22 cellular contexts compared by ENCODE assay signal in genomic region chr17:17888371-17888770, GRCh38. TPM values are rescaled to one million over a fixed set of nuclear protein-coding genes. Genes with fewer than 3 reads are reported as not detected.
DNase-seq lines count a peak whose midpoint lies in the region; ATAC-seq, FAIRE-seq and TF ChIP-seq lines count a peak whose summit lies in the region.
"Had no signal": no experiment of that assay in that cellular context is flagged by ENCODE, and none has a peak within 500 bp of the region (broad histone marks: within the 10 kb centered on the region; RNA-seq: fewer than 3 reads in every experiment).

No MANE protein-coding gene starts in this region.

- H3K36me3 Mint-ChIP-seq in activated CD8-positive, alpha-beta T cell treated with anti-CD3 and anti-CD28 coated beads, Interleukin-2, amount 10 ng/mL, durations not matched to agents 7 days and 5 days (ENCODE audit: low read depth): peaks cover 4% of the 10 kb centered on the region

- no peak for TF ChIP-seq POLR2A in thyroid gland (IDR thresholded peaks at IDR 0.05)

- no peak for ATAC-seq in activated CD8-positive, alpha-beta T cell treated with anti-CD3 and anti-CD28 coated beads, Interleukin-2, amount 10 ng/mL, durations not matched to agents 7 days and 5 days
- ATAC-seq in GM19467 (IDR thresholded peaks at IDR 0.05; ENCODE audit: unreplicated experiment): no peak

- no peak overlapping the region for H3K4me3 Mint-ChIP-seq in activated CD8-positive, alpha-beta T cell treated with anti-CD3 and anti-CD28 coated beads, Interleukin-2, amount 10 ng/mL, durations not matched to agents 7 days and 5 days

- H3K27ac Mint-ChIP-seq in activated CD8-positive, alpha-beta T cell treated with anti-CD3 and anti-CD28 coated beads, Interleukin-2, amount 10 ng/mL, durations not matched to agents 7 days and 5 days: no peak overlapping the region

- intact Hi-C loops in kidney (cut with DNase I): no loop called here
- intact Hi-C loops in thyroid gland (cut with DNase I): no loop called here

- WGBS in thyroid gland, 2 donors: 10 to 19% methylated on average over 1 of the region's 1 CpG

- H3K27me3 Mint-ChIP-seq in activated CD8-positive, alpha-beta T cell treated with anti-CD3 and anti-CD28 coated beads, Interleukin-2, amount 10 ng/mL, durations not matched to agents 7 days and 5 days (ENCODE audit: low read depth): no peaks in the 10 kb centered on the region

- FAIRE-seq in kidney (lab: Jason Lieb, UNC): no peak
- FAIRE-seq: GM19239, H54 had no signal

- no peaks in the 10 kb centered on the region for H3K27me3 ChIP-seq in thyroid gland

- H3K4me3 ChIP-seq in kidney (ENCODE audit: low read length in 2 of 2): no peak overlapping the region
- H3K4me3 ChIP-seq in thyroid gland (replicated peaks in 1 of 3): no peak overlapping the region
- H3K4me3 ChIP-seq: SK-N-MC had no signal

- DNase-seq in SK-N-DZ (ENCODE audit: low spot score): peak; percentile 69
- DNase-seq in kidney: peak; percentile 37
- DNase-seq in thyroid gland: peak in 1 of 2 donors; percentile 36
- DNase-seq in activated CD8-positive, alpha-beta T cell treated with anti-CD3 and anti-CD28 coated beads, Interleukin-2, amount 10 ng/mL, durations not matched to agents 7 days and 5 days: no peak
- DNase-seq in substantia nigra (lab: John Stamatoyannopoulos, UW): no peak
- DNase-seq: Calu3, DMS79 treated with DMSO at 0.1 percent for 48 hours, Kasumi-1, MV-4-11, NCI-H1105, NCI-H1436 treated with DMSO at 0.1 percent for 48 hours, NCI-H1930, NCI-H2107, NCI-H446, NCI-H524 treated with DMSO at 0.1 percent for 48 hours, RPMI8226, SHP77 treated with DMSO at 0.1 percent for 48 hours had no signal

- H3K36me3 ChIP-seq in kidney (ENCODE audit: control insufficient read depth in 1 of 2, insufficient read depth in 2 of 2, low read length in 2 of 2): peaks cover 15 to 18% of the 10 kb centered on the region in 2 donors
- peaks cover 0 to 8% of the 10 kb centered on the region in 2 donors for H3K36me3 ChIP-seq in thyroid gland

- peak overlapping the region; percentile 46 for H3K27ac ChIP-seq in C4-2B
- H3K27ac ChIP-seq in kidney (ENCODE audit: low read depth in 2 of 2, low read length in 2 of 2): no peak overlapping the region
- H3K27ac ChIP-seq in thyroid gland: peak overlapping the region in 2 of 3 donors; percentile 34 to 53
- H3K27ac ChIP-seq in substantia nigra (ENCODE audit: low read depth, low read length, poor library complexity, severe bottlenecking): no peak overlapping the region
- H3K27ac ChIP-seq: SK-N-MC had no signal

- H3K9ac ChIP-seq in kidney (ENCODE audit: low read length in 2 of 2): no peak overlapping the region

- POLR2A ChIA-PET in activated CD8-positive, alpha-beta T cell treated with anti-CD3 and anti-CD28 coated beads, Interleukin-2, amount 10 ng/mL, durations not matched to agents 7 days and 5 days (lab: Charles Lee): interaction anchor here (0.6 kb wide), 1 partner anchor 181 kb away, joined by 3 read pairs; no protein-coding TSS in a partner anchor

- no peaks in the 10 kb centered on the region for H3K4me1 ChIP-seq in kidney (ENCODE audit: control insufficient read depth in 1 of 2, insufficient read depth in 1 of 2, low read depth in 1 of 2, low read length in 2 of 2)
- H3K4me1 ChIP-seq in thyroid gland: peaks cover 55 to 60% of the 10 kb centered on the region in 2 donors

- TF ChIP-seq CTCF in C4-2B (conservative IDR thresholded peaks at IDR 0.05) (no peak), kidney (IDR thresholded peaks at IDR 0.05; ENCODE audit: borderline replicate concordance, extremely low read depth, insufficient read depth) (no peak), thyroid gland (IDR thresholded peaks at IDR 0.05) (no peak)

- H3K9me3 Mint-ChIP-seq in activated CD8-positive, alpha-beta T cell treated with anti-CD3 and anti-CD28 coated beads, Interleukin-2, amount 10 ng/mL, durations not matched to agents 7 days and 5 days (ENCODE audit: insufficient read depth): no peaks in the 10 kb centered on the region

- CTCF ChIA-PET in activated CD8-positive, alpha-beta T cell treated with anti-CD3 and anti-CD28 coated beads, Interleukin-2, amount 10 ng/mL, durations not matched to agents 7 days and 5 days (lab: Charles Lee): interaction anchor here (1.0 to 4.9 kb wide), 6 partner anchors 30 to 146 kb away, joined by 3 to 32 read pairs (median 6); no protein-coding TSS in a partner anchor

- H3K9me3 ChIP-seq in kidney (ENCODE audit: control insufficient read depth in 1 of 2, low read length in 2 of 2) (no peaks in the 10 kb centered on the region), thyroid gland (no peaks in the 10 kb centered on the region)

- peaks cover 7% of the 10 kb centered on the region for H3K4me1 Mint-ChIP-seq in activated CD8-positive, alpha-beta T cell treated with anti-CD3 and anti-CD28 coated beads, Interleukin-2, amount 10 ng/mL, durations not matched to agents 7 days and 5 days (ENCODE audit: low read depth)

RNA-seq across cellular contexts. Expression of gene SREBF1, which starts 51.6 kb away (rescaled TPM):
- polyA plus RNA-seq in SK-N-DZ (2014; cell fraction: cytosol; rRNA removed): 57.6 and 67.5 TPM in 2 replicates
- polyA plus RNA-seq in SK-N-DZ (2014; cell fraction: nucleus; rRNA removed): 182 and 191 TPM in 2 replicates
- total RNA-seq in kidney (48.3 TPM), thyroid gland (10 to 100 TPM; 44.6 to 89.4 (median 63.0) TPM)
- polyA plus RNA-seq in kidney (ENCODE audit: insufficient read depth, low read depth, low replicate concordance): 37.6 TPM
- 100 to 1,000 TPM; 212 to 254 TPM for total RNA-seq in activated CD8-positive, alpha-beta T cell treated with anti-CD3 and anti-CD28 coated beads, Interleukin-2, amount 10 ng/mL, durations not matched to agents 7 days and 5 days

Comparison
In these comparisons a context has a peak if more than half of its experiments do, and no peak if none do; other contexts are left out.
1. H3K27ac ChIP-seq: peak in C4-2B (single experiment) and thyroid gland (2 of 3); none in kidney (0 of 2) and substantia nigra (single experiment).
2. DNase-seq: peak in SK-N-DZ (single experiment) and kidney (single experiment); none in activated CD8-positive, alpha-beta T cell treated with anti-CD3 and anti-CD28 coated beads, Interleukin-2, amount 10 ng/mL, durations not matched to agents 7 days and 5 days (single experiment) and substantia nigra (0 of 49).